21 cellular contexts compared by ENCODE assay signal in genomic region chrX:2466876-2467656, GRCh38. TPM values are rescaled to one million over a fixed set of nuclear protein-coding genes. Genes with fewer than 3 reads are reported as not detected.
A peak's percentile ranks its signal among the peaks of the same experiment; 100 is the strongest.
DNase-seq lines count a peak whose midpoint lies in the region; ATAC-seq and TF ChIP-seq lines count a peak whose summit lies in the region.
"Had no signal": no experiment of that assay in that cellular context is flagged by ENCODE, and none has a peak within 500 bp of the region (broad histone marks: within the 10 kb centered on the region; RNA-seq: fewer than 3 reads in every experiment).

No MANE protein-coding gene starts in this region.

- no peaks in the 10 kb centered on the region for H3K4me1 ChIP-seq in spleen

- no peak overlapping the region for H3K4me3 Mint-ChIP-seq in neural crest cell
- H3K4me3 Mint-ChIP-seq: CD14-positive monocyte, IgD-negative memory B cell had no signal

- H3K27ac ChIP-seq in WERI-Rb-1, result peak overlapping the region; percentile 59
- no peak overlapping the region for H3K27ac ChIP-seq in spleen
- H3K27ac ChIP-seq: SK-N-MC had no signal

- intact Hi-C loops in spleen (cut with DNase I; ENCODE audit: low total_unique reads), result no loop called here

- no peak for TF ChIP-seq POLR2A in spleen (IDR thresholded peaks at IDR 0.05)

- 90 to 95% (median 93%) methylated on average over 20 of the region's 20 CpGs for WGBS in spleen, 5 donors

- ATAC-seq in left lobe of liver (peak; percentile 84), HG03159 (IDR thresholded peaks at IDR 0.05; ENCODE audit: unreplicated experiment) (no peak)

- DNase-seq in WERI-Rb-1 (peak; percentile 67), left lobe of liver (ENCODE audit: low spot score) (no peak), neural crest cell (ENCODE audit: low read depth, low spot score) (no peak), NCI-H748 (lab: John Stamatoyannopoulos, UW; ENCODE audit: unreplicated experiment) (no peak), hypothalamus (lab: John Stamatoyannopoulos, UW) (no peak), spleen (no peak)
- DNase-seq: AML-193, DMS 273 treated with DMSO at 0.1 percent for 48 hours, Kasumi-1, MG63, NCI-H1092, NCI-H1436 treated with DMSO at 0.1 percent for 48 hours, NCI-H2029 treated with DMSO at 0.1 percent for 48 hours, NCI-H2171 treated with DMSO at 0.1 percent for 48 hours, NCI-H446, NCI-H526 treated with DMSO at 0.1 percent for 48 hours, Right ventricle myocardium superior had no signal

- peaks cover 3% of the 10 kb centered on the region for H3K9me3 ChIP-seq in WERI-Rb-1 (ENCODE audit: severe bottlenecking)
- peaks cover 0 to 9% (median 3%) of the 10 kb centered on the region in 8 donors for H3K9me3 ChIP-seq in spleen
- H3K9me3 ChIP-seq: MG63 had no signal

- H3K4me1 Mint-ChIP-seq in neural crest cell, result peaks cover 24% of the 10 kb centered on the region
- H3K4me1 Mint-ChIP-seq: CD14-positive monocyte had no signal

- H3K27me3 Mint-ChIP-seq in neural crest cell (ENCODE audit: low read depth), result no peaks in the 10 kb centered on the region
- H3K27me3 Mint-ChIP-seq: IgD-negative memory B cell had no signal

- peaks cover 23% of the 10 kb centered on the region for H3K36me3 Mint-ChIP-seq in neural crest cell (ENCODE audit: low read depth)

- peaks cover 12% of the 10 kb centered on the region for H3K9me3 Mint-ChIP-seq in neural crest cell

- H3K27ac Mint-ChIP-seq in neural crest cell (ENCODE audit: unreplicated experiment), result peak overlapping the region; percentile 38
- H3K27ac Mint-ChIP-seq: IgD-negative memory B cell had no signal

- no peaks in the 10 kb centered on the region for H3K36me3 ChIP-seq in WERI-Rb-1
- peaks cover 0 to 9% (median 0%) of the 10 kb centered on the region in 6 donors for H3K36me3 ChIP-seq in spleen

- H3K27me3 ChIP-seq in WERI-Rb-1 (ENCODE audit: insufficient read depth, low read depth, severe bottlenecking), result no peaks in the 10 kb centered on the region
- no peaks in the 10 kb centered on the region for H3K27me3 ChIP-seq in spleen (replicated peaks in 1 of 7)
- H3K27me3 ChIP-seq: MG63 had no signal

- H3K4me3 ChIP-seq in WERI-Rb-1 (ENCODE audit: low read depth, low read length) (no peak overlapping the region; the same call in 1 of the 2 replicates), spleen (no peak overlapping the region)
- H3K4me3 ChIP-seq: MG63, SK-N-MC had no signal

- TF ChIP-seq CTCF in WERI-Rb-1 (IDR thresholded peaks at IDR 0.05; ENCODE audit: low read depth, low read length) (no peak), neural crest cell (conservative IDR thresholded peaks at IDR 0.05) (no peak), spleen (IDR thresholded peaks at IDR 0.05 in 8 of 11, conservative IDR thresholded peaks at IDR 0.05 in 3 of 11) (no peak)

RNA-seq across cellular contexts. Expression of gene DHRSX, which starts 33.7 kb away (rescaled TPM):
- total RNA-seq in left lobe of liver (23.0 TPM), neural crest cell (25.1 and 28.6 TPM in 2 replicates), spleen (10 to 100 TPM; 18.7 to 29.6 (median 26.6) TPM)
- polyA plus RNA-seq in spleen, result 1 to 10 TPM; 5.5 to 9.2 (median 6.6) TPM

RNA-seq across cellular contexts. Expression of gene ZBED1, which starts 33.7 kb away (rescaled TPM):
- total RNA-seq in left lobe of liver, result 49.4 TPM
- total RNA-seq in neural crest cell, result 41.6 and 42.0 TPM in 2 replicates
- 10 to 100 TPM; 39.2 to 65.7 (median 45.1) TPM for total RNA-seq in spleen
- polyA plus RNA-seq in spleen, result 10 to 100 TPM; 11.3 to 24.2 (median 14.5) TPM
